Comparison of ENCODE assay signal across 17 cellular contexts in the genomic region with DNA sequence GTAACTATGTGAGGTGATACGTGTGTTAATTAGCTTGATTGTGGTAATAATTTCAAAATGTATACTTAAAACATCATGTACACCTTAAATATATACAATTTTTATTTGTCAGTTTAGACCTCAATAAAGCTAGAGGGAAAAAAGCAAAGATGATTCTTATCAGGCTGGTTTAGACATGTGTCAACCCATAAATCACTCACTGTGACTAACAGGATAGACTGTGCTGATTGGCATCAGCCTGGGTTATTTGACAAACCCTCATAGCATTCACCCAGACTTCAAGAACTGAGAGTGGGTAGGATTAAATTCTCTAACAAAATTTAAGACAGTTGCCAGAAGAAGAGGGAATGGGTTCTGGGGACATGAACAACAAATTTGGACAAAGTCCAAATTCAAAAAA.
DNase-seq lines count a peak whose midpoint lies in the region; ATAC-seq, FAIRE-seq and TF ChIP-seq lines count a peak whose summit lies in the region.
"Had no signal": no experiment of that assay in that cellular context is flagged by ENCODE, and none has a peak within 500 bp of the region (broad histone marks: within the 10 kb centered on the region; RNA-seq: fewer than 3 reads in every experiment).

No MANE protein-coding gene starts in this region.

- no peaks in the 10 kb centered on the region for H3K4me1 Mint-ChIP-seq in CD8-positive, alpha-beta T cell (ENCODE audit: low read depth)
- H3K4me1 Mint-ChIP-seq: CD4-positive, alpha-beta memory T cell had no signal

- ATAC-seq in A549 (no peak), foreskin keratinocyte (peak; percentile 26)
- no peak for ATAC-seq in CD8-positive, alpha-beta T cell
- ATAC-seq: HCT116 had no signal

- peak; percentile 23 for FAIRE-seq in A549 (lab: Jason Lieb, UNC)
- FAIRE-seq: D721Med, GM19239 had no signal

- no peaks in the 10 kb centered on the region for H3K9me3 ChIP-seq in A549
- no peaks in the 10 kb centered on the region for H3K9me3 ChIP-seq in CD8-positive, alpha-beta T cell (ENCODE audit: low read length)
- H3K9me3 ChIP-seq: BE2C had no signal

- TF ChIP-seq POLR2A in A549 (IDR thresholded peaks at IDR 0.05; ENCODE audit: low read length), result no peak

- no peak overlapping the region for H3K4me3 Mint-ChIP-seq in CD8-positive, alpha-beta T cell
- H3K4me3 Mint-ChIP-seq: CD4-positive, alpha-beta memory T cell had no signal

- H3K27ac Mint-ChIP-seq in CD8-positive, alpha-beta T cell, result no peak overlapping the region
- H3K27ac Mint-ChIP-seq: CD4-positive, alpha-beta memory T cell had no signal

- no peaks in the 10 kb centered on the region for H3K36me3 Mint-ChIP-seq in CD8-positive, alpha-beta T cell
- H3K36me3 Mint-ChIP-seq: CD4-positive, alpha-beta memory T cell had no signal

- 80% methylated on average over 1 of the region's 1 CpG for WGBS in A549 (ENCODE audit: missing lambda C conversion rate)

- H3K27ac ChIP-seq in A549 (no peak overlapping the region), foreskin keratinocyte (no peak overlapping the region)
- no peak overlapping the region for H3K27ac ChIP-seq in CD8-positive, alpha-beta T cell (ENCODE audit: low read depth, low read length)
- H3K27ac ChIP-seq: C4-2B had no signal

- CTCF ChIA-PET in A549 (lab: Yijun Ruan, JAX), result no interaction called here
- CTCF ChIA-PET in CD8-positive, alpha-beta T cell (lab: Charles Lee), result no interaction called here

- POLR2A ChIA-PET in A549 (lab: Yijun Ruan, JAX), result no interaction called here
- POLR2A ChIA-PET in CD8-positive, alpha-beta T cell (lab: Charles Lee), result no interaction called here

- DNase-seq in A549 (ENCODE audit: low read depth in 1 of 2, low spot score in 1 of 2) (no peak), HPDE6-E6E7 (ENCODE audit: extremely low spot score) (peak; percentile 8), RKO (ENCODE audit: low spot score) (peak; percentile 20), foreskin keratinocyte (peak in 1 of 2 donors; percentile 20), pons (ENCODE audit: low spot score) (no peak), germinal center (ENCODE audit: low spot score) (no peak), NCI-H2171 (lab: John Stamatoyannopoulos, UW) (no peak)
- no peak for DNase-seq in CD8-positive, alpha-beta T cell
- DNase-seq: BE2C; CD4-positive, alpha-beta memory T cell; COR-L47; DMS153; GF-D8 had no signal

- peaks cover 17% of the 10 kb centered on the region for H3K27me3 ChIP-seq in foreskin keratinocyte
- no peaks in the 10 kb centered on the region for H3K27me3 ChIP-seq in CD8-positive, alpha-beta T cell (ENCODE audit: insufficient read depth, low read length)

- intact Hi-C loops in CD8-positive, alpha-beta T cell (cut with DNase I, micrococcal nuclease), result no loop called here

- H3K4me1 ChIP-seq in A549 (no peaks in the 10 kb centered on the region), foreskin keratinocyte (no peaks in the 10 kb centered on the region)
- H3K4me1 ChIP-seq in CD8-positive, alpha-beta T cell (ENCODE audit: insufficient read depth, low read length), result no peaks in the 10 kb centered on the region
- H3K4me1 ChIP-seq: BE2C had no signal

- H3K27me3 Mint-ChIP-seq in CD8-positive, alpha-beta T cell (ENCODE audit: low read depth), result no peaks in the 10 kb centered on the region
- H3K27me3 Mint-ChIP-seq: CD4-positive, alpha-beta memory T cell had no signal

- no peak overlapping the region for H3K4me2 ChIP-seq in A549

- TF ChIP-seq CTCF in A549 (IDR thresholded peaks at IDR 0.05) (no peak), foreskin keratinocyte (conservative IDR thresholded peaks at IDR 0.05) (no peak)
- TF ChIP-seq CTCF in CD8-positive, alpha-beta T cell (IDR thresholded peaks at IDR 0.05), result no peak

- H3K9me3 Mint-ChIP-seq in CD8-positive, alpha-beta T cell, result peaks cover 2% of the 10 kb centered on the region

- TF ChIP-seq EP300 in A549 (IDR thresholded peaks at IDR 0.05), result no peak

- H3K4me3 ChIP-seq in A549, result no peak overlapping the region
- H3K4me3 ChIP-seq in CD8-positive, alpha-beta T cell (ENCODE audit: low read depth, low read length), result no peak overlapping the region

- H3K36me3 ChIP-seq in CD8-positive, alpha-beta T cell (ENCODE audit: insufficient read depth, low read length), result no peaks in the 10 kb centered on the region
- H3K36me3 ChIP-seq: BE2C had no signal

- no peak for TF ChIP-seq RAD21 in A549 (conservative IDR thresholded peaks at IDR 0.05 in 1 of 2, IDR thresholded peaks at IDR 0.05 in 1 of 2)

TF ChIP-seq in A549, 52 proteins besides CTCF, POLR2A, EP300 and RAD21:
- TF ChIP-seq CHD4 (IDR thresholded peaks at IDR 0.05; ENCODE audit: borderline replicate concordance) (no peak), KDM1A (IDR thresholded peaks at IDR 0.05; ENCODE audit: low read depth) (no peak), MAZ (IDR thresholded peaks at IDR 0.05; ENCODE audit: borderline replicate concordance, low read depth, low read length) (no peak), CBX8 (IDR thresholded peaks at IDR 0.05) (no peak), JUN (IDR thresholded peaks at IDR 0.05) (no peak), CBX2 (IDR thresholded peaks at IDR 0.05; ENCODE audit: borderline replicate concordance, low read depth) (no peak), HOXB5 (CRISPR knock-in tag; IDR thresholded peaks at IDR 0.05) (no peak), CEBPB (IDR thresholded peaks at IDR 0.05) (no peak), ESRRA (IDR thresholded peaks at IDR 0.05; ENCODE audit: borderline replicate concordance, low read length) (no peak), FOXS1 (CRISPR knock-in tag; IDR thresholded peaks at IDR 0.05) (no peak), HDAC2 (IDR thresholded peaks at IDR 0.05) (no peak), RFX5 (IDR thresholded peaks at IDR 0.05) (no peak), BHLHE40 (IDR thresholded peaks at IDR 0.05; ENCODE audit: low read depth, low read length) (no peak), ZSCAN20 (CRISPR knock-in tag; IDR thresholded peaks at IDR 0.05) (no peak), KDM5A (IDR thresholded peaks at IDR 0.05) (no peak), TP53 (CRISPR knock-in tag; IDR thresholded peaks at IDR 0.05) (no peak)
- TF ChIP-seq, protein P1, sequence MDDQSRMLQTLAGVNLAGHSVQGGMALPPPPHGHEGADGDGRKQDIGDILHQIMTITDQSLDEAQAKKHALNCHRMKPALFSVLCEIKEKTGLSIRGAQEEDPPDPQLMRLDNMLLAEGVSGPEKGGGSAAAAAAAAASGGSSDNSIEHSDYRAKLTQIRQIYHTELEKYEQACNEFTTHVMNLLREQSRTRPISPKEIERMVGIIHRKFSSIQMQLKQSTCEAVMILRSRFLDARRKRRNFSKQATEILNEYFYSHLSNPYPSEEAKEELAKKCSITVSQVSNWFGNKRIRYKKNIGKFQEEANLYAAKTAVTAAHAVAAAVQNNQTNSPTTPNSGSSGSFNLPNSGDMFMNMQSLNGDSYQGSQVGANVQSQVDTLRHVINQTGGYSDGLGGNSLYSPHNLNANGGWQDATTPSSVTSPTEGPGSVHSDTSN (IDR thresholded peaks at IDR 0.05), result no peak
- TF ChIP-seq, protein P2, sequence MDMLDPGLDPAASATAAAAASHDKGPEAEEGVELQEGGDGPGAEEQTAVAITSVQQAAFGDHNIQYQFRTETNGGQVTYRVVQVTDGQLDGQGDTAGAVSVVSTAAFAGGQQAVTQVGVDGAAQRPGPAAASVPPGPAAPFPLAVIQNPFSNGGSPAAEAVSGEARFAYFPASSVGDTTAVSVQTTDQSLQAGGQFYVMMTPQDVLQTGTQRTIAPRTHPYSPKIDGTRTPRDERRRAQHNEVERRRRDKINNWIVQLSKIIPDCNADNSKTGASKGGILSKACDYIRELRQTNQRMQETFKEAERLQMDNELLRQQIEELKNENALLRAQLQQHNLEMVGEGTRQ (IDR thresholded peaks at IDR 0.05), result no peak
- TF ChIP-seq, protein P3, sequence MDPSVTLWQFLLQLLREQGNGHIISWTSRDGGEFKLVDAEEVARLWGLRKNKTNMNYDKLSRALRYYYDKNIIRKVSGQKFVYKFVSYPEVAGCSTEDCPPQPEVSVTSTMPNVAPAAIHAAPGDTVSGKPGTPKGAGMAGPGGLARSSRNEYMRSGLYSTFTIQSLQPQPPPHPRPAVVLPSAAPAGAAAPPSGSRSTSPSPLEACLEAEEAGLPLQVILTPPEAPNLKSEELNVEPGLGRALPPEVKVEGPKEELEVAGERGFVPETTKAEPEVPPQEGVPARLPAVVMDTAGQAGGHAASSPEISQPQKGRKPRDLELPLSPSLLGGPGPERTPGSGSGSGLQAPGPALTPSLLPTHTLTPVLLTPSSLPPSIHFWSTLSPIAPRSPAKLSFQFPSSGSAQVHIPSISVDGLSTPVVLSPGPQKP (IDR thresholded peaks at IDR 0.05; ENCODE audit: low read depth, low read length), result no peak
- TF ChIP-seq, protein P4, sequence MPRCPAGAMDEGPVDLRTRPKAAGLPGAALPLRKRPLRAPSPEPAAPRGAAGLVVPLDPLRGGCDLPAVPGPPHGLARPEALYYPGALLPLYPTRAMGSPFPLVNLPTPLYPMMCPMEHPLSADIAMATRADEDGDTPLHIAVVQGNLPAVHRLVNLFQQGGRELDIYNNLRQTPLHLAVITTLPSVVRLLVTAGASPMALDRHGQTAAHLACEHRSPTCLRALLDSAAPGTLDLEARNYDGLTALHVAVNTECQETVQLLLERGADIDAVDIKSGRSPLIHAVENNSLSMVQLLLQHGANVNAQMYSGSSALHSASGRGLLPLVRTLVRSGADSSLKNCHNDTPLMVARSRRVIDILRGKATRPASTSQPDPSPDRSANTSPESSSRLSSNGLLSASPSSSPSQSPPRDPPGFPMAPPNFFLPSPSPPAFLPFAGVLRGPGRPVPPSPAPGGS (IDR thresholded peaks at IDR 0.05), result no peak

Comparison
In these comparisons a context has a peak if more than half of its experiments do, and no peak if none do; other contexts are left out.
1. DNase-seq: peak in HPDE6-E6E7 (single experiment) and RKO (single experiment); none in A549 (0 of 2), pons (single experiment), germinal center (single experiment), CD8-positive, alpha-beta T cell (0 of 7) and NCI-H2171 (single experiment).